In genomic region chr7:82745117-82745516, GRCh38 we compare ENCODE assay signal across 22 cellular contexts.
DNase-seq lines count a peak whose midpoint lies in the region; ATAC-seq and TF ChIP-seq lines count a peak whose summit lies in the region.
"Had no signal": no experiment of that assay in that cellular context is flagged by ENCODE, and none has a peak within 500 bp of the region (broad histone marks: within the 10 kb centered on the region; RNA-seq: fewer than 3 reads in every experiment).

No MANE protein-coding gene starts in this region.

- peak in 1 of 2 experiments; percentile 34; a peak in 1 of 4 replicates for TF ChIP-seq EP300 in SK-N-SH (IDR thresholded peaks at IDR 0.05; ENCODE audit: borderline replicate concordance in 1 of 2, low read depth in 1 of 2, low read length in 1 of 2)

- POLR2A ChIA-PET in SK-N-SH (lab: Yijun Ruan, JAX): no interaction called here
- POLR2A ChIA-PET in naive thymus-derived CD8-positive, alpha-beta T cell (lab: Charles Lee): no interaction called here

- BruUV-seq in mammary epithelial cell (replicated peaks; lab: Mats Ljungman, UMichigan): no TSS peak

- H3K4me3 ChIP-seq in SK-N-SH (ENCODE audit: low read depth in 2 of 2, low read length in 1 of 2): no peak overlapping the region
- no peak overlapping the region for H3K4me3 ChIP-seq in mammary epithelial cell (replicated peaks in 1 of 3; ENCODE audit: insufficient read depth in 1 of 3, low read depth in 2 of 3, low read length in 3 of 3)
- H3K4me3 ChIP-seq: gastroesophageal sphincter, skin epidermis had no signal

- no peaks in the 10 kb centered on the region for H3K27me3 ChIP-seq in SK-N-SH (ENCODE audit: insufficient read depth)
- H3K27me3 ChIP-seq in mammary epithelial cell (ENCODE audit: insufficient read depth, low read length): no peaks in the 10 kb centered on the region
- H3K27me3 ChIP-seq: BE2C, gastroesophageal sphincter had no signal

- peaks cover 10% of the 10 kb centered on the region for H3K4me1 Mint-ChIP-seq in progenitor cell of endocrine pancreas (ENCODE audit: low read depth)
- no peaks in the 10 kb centered on the region for H3K4me1 Mint-ChIP-seq in naive thymus-derived CD8-positive, alpha-beta T cell
- H3K4me1 Mint-ChIP-seq: brain had no signal

- H3K4me1 ChIP-seq in SK-N-SH (ENCODE audit: control insufficient read depth in 1 of 2, insufficient read depth in 2 of 2, low read depth in 1 of 2, low read length in 1 of 2) (0 out of 4 replicates have a peak, but pooled peaks cover 0 to 8% of the 10 kb centered on the region in 2 experiments), mammary epithelial cell (ENCODE audit: insufficient read depth, low read length) (no peaks in the 10 kb centered on the region)
- H3K4me1 ChIP-seq: BE2C, gastroesophageal sphincter had no signal

- TF ChIP-seq CTCF in SK-N-SH (IDR thresholded peaks at IDR 0.05) (no peak), progenitor cell of endocrine pancreas (IDR thresholded peaks at IDR 0.05; ENCODE audit: unreplicated experiment) (no peak), mammary epithelial cell (conservative IDR thresholded peaks at IDR 0.05 in 1 of 2, IDR thresholded peaks at IDR 0.05 in 1 of 2; ENCODE audit: extremely low read depth in 1 of 2, insufficient read depth in 1 of 2, low read depth in 1 of 2, low read length in 2 of 2) (no peak)

- H3K27ac Mint-ChIP-seq in progenitor cell of endocrine pancreas: peak overlapping the region; percentile 30
- H3K27ac Mint-ChIP-seq in naive thymus-derived CD8-positive, alpha-beta T cell: no peak overlapping the region
- H3K27ac Mint-ChIP-seq: brain had no signal

- CTCF ChIA-PET in SK-N-SH (lab: Yijun Ruan, JAX) (no interaction called here), mammary epithelial cell (lab: Charles Lee; ENCODE audit: low non-redundant PET) (no interaction called here)

- H3F3A ChIP-seq in SK-N-SH (replicated peaks; ENCODE audit: insufficient read depth): no peaks in the 10 kb centered on the region

- H3K4me3 Mint-ChIP-seq in progenitor cell of endocrine pancreas (ENCODE audit: low read depth): no peak overlapping the region
- H3K4me3 Mint-ChIP-seq in naive thymus-derived CD8-positive, alpha-beta T cell: no peak overlapping the region
- H3K4me3 Mint-ChIP-seq: brain had no signal

- DNase-seq in GM03348 (ENCODE audit: low spot score) (peak; percentile 29), SK-N-SH (no peak), hepatic stellate cell (ENCODE audit: low spot score) (peak; percentile 5), progenitor cell of endocrine pancreas (ENCODE audit: low spot score, unreplicated experiment) (no peak), SKM-1 treated with dmso at 0.1 percent for 144 hours (lab: John Stamatoyannopoulos, UW; ENCODE audit: unreplicated experiment) (no peak), mammary epithelial cell (no peak), HuH-7.5 (ENCODE audit: low spot score) (no peak)
- no peak for DNase-seq in naive thymus-derived CD8-positive, alpha-beta T cell
- DNase-seq: activated CD4-positive, alpha-beta T cell treated with anti-CD3 and anti-CD28 coated beads, Interleukin-2, amount 50 U/mL, for 4 hours; activated naive CD4-positive, alpha-beta T cell treated with anti-CD3 and anti-CD28 coated beads, Interleukin-2, amount 50 U/mL, for 16 hours; activated T-cell treated with anti-CD3 and anti-CD28 coated beads for 4 hours; BE2C; dermis blood vessel endothelial cell; left ventricle myocardium superior; NCI-H2029; NCI-H510A treated with DMSO at 0.1 percent for 48 hours; stimulated activated CD4-positive, alpha-beta T cell treated with anti-CD3 and anti-CD28 coated beads, Interleukin-4, amount 100 ng/mL, for 4 hours; substantia nigra had no signal

- H3K27ac ChIP-seq in SK-N-SH (ENCODE audit: low read depth in 2 of 2, low read length in 1 of 2): no peak overlapping the region
- H3K27ac ChIP-seq in mammary epithelial cell (ENCODE audit: insufficient read depth, low read depth, low read length): no peak overlapping the region
- H3K27ac ChIP-seq: gastroesophageal sphincter, skin epidermis, VCaP had no signal

- H3K9ac ChIP-seq in SK-N-SH: no peak overlapping the region
- H3K9ac ChIP-seq in mammary epithelial cell (ENCODE audit: insufficient read depth, low read length): no peak overlapping the region

- no peaks in the 10 kb centered on the region for H3K9me3 Mint-ChIP-seq in progenitor cell of endocrine pancreas (ENCODE audit: low read depth)
- peaks cover 0 to 8% (median 0%) of the 10 kb centered on the region in 9 donors for H3K9me3 Mint-ChIP-seq in naive thymus-derived CD8-positive, alpha-beta T cell

- H3K9me3 ChIP-seq in SK-N-SH (no peaks in the 10 kb centered on the region), mammary epithelial cell (replicated peaks; ENCODE audit: insufficient read depth, low read length) (no peaks in the 10 kb centered on the region)
- H3K9me3 ChIP-seq: BE2C, gastroesophageal sphincter had no signal

- dilution Hi-C loops in mammary epithelial cell (cut with HindIII; ENCODE audit: low sequenced_read_pairs): no loop called here

- no peaks in the 10 kb centered on the region for H3K36me3 Mint-ChIP-seq in progenitor cell of endocrine pancreas (ENCODE audit: insufficient read depth)
- H3K36me3 Mint-ChIP-seq in naive thymus-derived CD8-positive, alpha-beta T cell: no peaks in the 10 kb centered on the region
- H3K36me3 Mint-ChIP-seq: brain had no signal

- 58% methylated on average over 2 of the region's 2 CpGs for WGBS in SK-N-SH (ENCODE audit: low lambda C conversion rate)
- 39% methylated on average over 2 of the region's 2 CpGs for WGBS in mammary epithelial cell (ENCODE audit: low coverage, missing lambda C conversion rate)

- H3K9me2 ChIP-seq in SK-N-SH: no peaks in the 10 kb centered on the region

- H3K79me2 ChIP-seq in SK-N-SH (ENCODE audit: insufficient read depth): no peaks in the 10 kb centered on the region
- H3K79me2 ChIP-seq in mammary epithelial cell (ENCODE audit: insufficient read depth, low read length): no peaks in the 10 kb centered on the region

- H4K20me1 ChIP-seq in SK-N-SH (ENCODE audit: insufficient read depth): no peaks in the 10 kb centered on the region
- H4K20me1 ChIP-seq in mammary epithelial cell (ENCODE audit: insufficient read depth, low read length): no peaks in the 10 kb centered on the region

- H2AFZ ChIP-seq in SK-N-SH (ENCODE audit: low read depth): no peak overlapping the region
- H2AFZ ChIP-seq in mammary epithelial cell (ENCODE audit: low read depth, low read length): no peak overlapping the region

- H3K27me3 Mint-ChIP-seq in progenitor cell of endocrine pancreas: no peaks in the 10 kb centered on the region
- peaks cover 0 to 3% (median 0%) of the 10 kb centered on the region in 5 donors for H3K27me3 Mint-ChIP-seq in naive thymus-derived CD8-positive, alpha-beta T cell

- ATAC-seq in naive thymus-derived CD8-positive, alpha-beta T cell: no peak
- ATAC-seq: gastroesophageal sphincter, left ventricle myocardium superior had no signal

- no peak for TF ChIP-seq RAD21 in SK-N-SH (IDR thresholded peaks at IDR 0.05; ENCODE audit: low read length)

- in situ Hi-C loops in mammary epithelial cell (cut with MboI; ENCODE audit: low sequenced_read_pairs in 2 of 2): loop anchor here in 1 of 2 donors (10.0 to 25.0 kb wide), 3 partner anchors 530 to 1258 kb away; no protein-coding TSS in a partner anchor

- intact Hi-C loops in mammary epithelial cell (cut with micrococcal nuclease): loop anchor here (10.0 kb wide), 1 partner anchor 620 kb away; no protein-coding TSS in a partner anchor

- H3K4me2 ChIP-seq in SK-N-SH (peak overlapping the region; percentile 24; the same call in 1 of the 2 replicates), mammary epithelial cell (ENCODE audit: insufficient read depth, low read depth, low read length) (no peak overlapping the region)

- H3K36me3 ChIP-seq in SK-N-SH (replicated peaks in 1 of 2; ENCODE audit: control insufficient read depth in 1 of 2, insufficient read depth in 2 of 2, low read length in 1 of 2): no peaks in the 10 kb centered on the region
- H3K36me3 ChIP-seq in mammary epithelial cell (ENCODE audit: insufficient read depth, low read length): no peaks in the 10 kb centered on the region
- H3K36me3 ChIP-seq: BE2C, gastroesophageal sphincter had no signal

TF ChIP-seq in SK-N-SH, 30 proteins besides CTCF, POLR2A, EP300 and RAD21:
- TF ChIP-seq PBX3 (IDR thresholded peaks at IDR 0.05): peak; percentile 12
- TF ChIP-seq TEAD4 (IDR thresholded peaks at IDR 0.05; ENCODE audit: borderline replicate concordance, insufficient read depth): peak; percentile 65; the same call in 1 of the 2 replicates
- peak; percentile 37 for TF ChIP-seq TCF12 (IDR thresholded peaks at IDR 0.05)
- TF ChIP-seq YY1 (IDR thresholded peaks at IDR 0.05; ENCODE audit: low read depth): no peak

Comparison
In these comparisons a context has a peak if more than half of its experiments do, and no peak if none do; other contexts are left out.
1. DNase-seq: peak in GM03348 (single experiment) and hepatic stellate cell (single experiment); none in SK-N-SH (single experiment), progenitor cell of endocrine pancreas (single experiment), naive thymus-derived CD8-positive, alpha-beta T cell (0 of 10), SKM-1 treated with dmso at 0.1 percent for 144 hours (single experiment), mammary epithelial cell (single experiment) and HuH-7.5 (single experiment).